In the genomic region with DNA sequence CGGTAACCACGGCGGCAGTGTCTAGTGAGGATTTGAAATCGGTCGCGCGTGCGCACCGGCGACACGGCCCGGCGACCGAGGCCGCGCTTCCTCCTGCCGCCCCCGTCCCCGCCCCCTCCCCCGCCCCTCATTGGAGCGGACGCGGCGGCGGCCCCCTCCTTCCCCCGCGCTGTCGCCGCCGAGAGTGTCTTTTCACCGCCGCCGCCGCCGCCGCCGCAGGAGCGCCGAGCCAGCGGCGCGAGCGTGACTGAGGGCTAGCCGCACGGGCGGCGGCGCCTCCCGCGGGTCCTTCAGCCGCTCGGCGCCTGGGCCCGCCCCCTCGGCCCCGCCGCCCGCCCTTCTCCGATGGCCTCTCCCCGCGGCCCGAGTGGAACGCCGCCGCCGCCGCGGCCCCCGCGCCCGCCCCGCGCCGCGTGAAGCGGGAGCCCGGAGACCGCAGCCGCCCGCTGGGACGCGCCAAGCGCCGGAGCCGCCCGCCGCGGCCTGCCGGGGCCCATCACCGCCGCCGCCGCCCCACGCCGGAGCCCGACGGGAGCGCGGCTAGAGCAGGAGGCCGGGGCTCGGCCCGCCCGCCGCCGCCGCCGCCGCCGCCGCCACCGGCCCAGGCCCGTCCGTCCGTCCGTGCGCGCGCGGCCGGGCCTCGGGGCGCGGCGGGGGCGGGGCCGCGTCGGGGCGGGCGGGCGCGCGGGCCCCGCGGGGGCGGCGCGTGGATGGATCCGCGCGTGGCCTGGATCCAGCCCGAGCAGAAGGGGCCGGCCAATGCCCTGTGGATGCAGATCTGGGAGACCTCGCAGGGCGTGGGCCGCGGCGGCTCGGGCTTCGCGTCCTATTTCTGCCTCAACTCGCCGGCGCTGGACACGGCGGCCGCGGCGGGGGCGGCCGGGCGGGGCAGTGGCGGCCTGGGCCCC, we compare ENCODE assay signal across 8 cellular contexts. TPM values are rescaled to one million over a fixed set of nuclear protein-coding genes. Genes with fewer than 3 reads are reported as not detected.
DNase-seq lines count a peak whose midpoint lies in the region; ATAC-seq, FAIRE-seq and TF ChIP-seq lines count a peak whose summit lies in the region.

TSS of gene TENT4A (plus strand) at position 159 of the 908 bp plus-strand sequence. CDS start at position 711, 552 bp downstream.

- intact Hi-C loops in A673 (cut with micrococcal nuclease; ENCODE audit: unreplicated experiment) = no loop called here
- intact Hi-C loops in esophagus muscularis mucosa (cut with DNase I) = loop anchor here (2.0 kb wide), 1 partner anchor 81 kb away; the partner anchor contains the start of genes NSUN2 and SRD5A1

- peak within 1 kb of the TSS; percentile 94 for H3K27ac ChIP-seq in A673 (ENCODE audit: low read depth, low read length, poor library complexity, severe bottlenecking)
- H3K27ac ChIP-seq in esophagus muscularis mucosa (replicated peaks in 1 of 4) = peak within 1 kb of the TSS; percentile 96 to 99 (median 98)

- no peak for TF ChIP-seq EP300 in esophagus muscularis mucosa (IDR thresholded peaks at IDR 0.05)

- no peaks in the 10 kb centered on the region for H3K27me3 Mint-ChIP-seq in naive B cell

- H3K9me3 ChIP-seq in A673 (ENCODE audit: low read depth, low read length, poor library complexity, severe bottlenecking) (no peaks in the 10 kb centered on the region), esophagus muscularis mucosa (no peaks in the 10 kb centered on the region)

- no peak for TF ChIP-seq POLR2A in esophagus muscularis mucosa (IDR thresholded peaks at IDR 0.05; ENCODE audit: low read depth)

- H3K4me1 ChIP-seq in A673 (ENCODE audit: insufficient read depth, low read length, poor library complexity, severe bottlenecking) (peaks cover 8% of the 10 kb centered on the region), esophagus muscularis mucosa (peaks cover 37 to 50% (median 48%) of the 10 kb centered on the region in 4 donors)

- H3K4me3 Mint-ChIP-seq in naive B cell = peak within 1 kb of the TSS; percentile 79 to 96 (median 91)

- H3K4me1 Mint-ChIP-seq in naive B cell = peaks cover 31 to 48% (median 47%) of the 10 kb centered on the region in 3 donors

- DNase-seq in A673 (ENCODE audit: low spot score) (no peak), GM18507 (ENCODE audit: extremely low spot score, insufficient read length, low read depth) (peak; percentile 97), esophagus muscularis mucosa (ENCODE audit: extremely low spot score) (peak; percentile 37), naive B cell (peak; percentile 9), midbrain (lab: John Stamatoyannopoulos, UW) (no peak), dedifferentiated amniotic fluid mesenchymal stem cell (ENCODE audit: extremely low spot score) (no peak)

- WGBS in esophagus muscularis mucosa = 2% methylated on average over 28 of the region's 163 CpGs

- ATAC-seq in HG03175 (IDR thresholded peaks at IDR 0.05; ENCODE audit: unreplicated experiment) (peak; percentile 12), naive B cell (ENCODE audit: low read depth in 2 of 2) (peak; percentile 2)

- H3K27ac Mint-ChIP-seq in naive B cell = peak within 1 kb of the TSS; percentile 76 to 98 (median 90)

- no peaks in the 10 kb centered on the region for H3K27me3 ChIP-seq in A673 (replicated peaks; ENCODE audit: insufficient read depth, low read depth, low read length, poor library complexity)
- H3K27me3 ChIP-seq in esophagus muscularis mucosa = no peaks in the 10 kb centered on the region

- no peaks in the 10 kb centered on the region for H3K36me3 Mint-ChIP-seq in naive B cell

- H3K9me3 Mint-ChIP-seq in naive B cell = no peaks in the 10 kb centered on the region

- H3K36me3 ChIP-seq in A673 (ENCODE audit: insufficient read depth, low read length, poor library complexity, severe bottlenecking) (peaks cover 2% of the 10 kb centered on the region), esophagus muscularis mucosa (no peaks in the 10 kb centered on the region)

- no peak for TF ChIP-seq CTCF in A673 (conservative IDR thresholded peaks at IDR 0.05; ENCODE audit: low read depth, low read length)
- TF ChIP-seq CTCF in WI38 (IDR thresholded peaks at IDR 0.05; ENCODE audit: low read depth, low read length) = no peak
- no peak for TF ChIP-seq CTCF in esophagus muscularis mucosa (IDR thresholded peaks at IDR 0.05)

- CTCF ChIA-PET in A673 (lab: Charles Lee) = no interaction called here

- H3K4me3 ChIP-seq in A673 (ENCODE audit: low read depth, low read length, poor library complexity, severe bottlenecking) = peak within 1 kb of the TSS; percentile 80
- peak within 1 kb of the TSS; percentile 78 for H3K4me3 ChIP-seq in WI38 (ENCODE audit: low read depth, low read length)
- H3K4me3 ChIP-seq in esophagus muscularis mucosa = peak within 1 kb of the TSS; percentile 71 to 85 (median 74)

- BruUV-seq in A673 (replicated peaks; lab: Mats Ljungman, UMichigan) = no TSS peak

- FAIRE-seq in GM18507 (lab: Jason Lieb, UNC) = no peak

- POLR2A ChIA-PET in A673 (lab: Charles Lee; ENCODE audit: low non-redundant PET) = no interaction called here

RNA-seq across cellular contexts. Expression of gene TENT4A, which starts in this region (rescaled TPM):
- 51.7 and 57.1 TPM in 2 replicates for total RNA-seq in A673 (2021)
- total RNA-seq in esophagus muscularis mucosa = 10 to 100 TPM; 17.0 to 21.9 (median 20.1) TPM
- 1 to 10 TPM in 3 of 6 donors, under 1 TPM in 3; 0.04 to 2.0 (median 0.96) TPM for polyA plus RNA-seq in naive B cell (ENCODE audit: low read depth in 6 of 6)

Comparison
In these comparisons a context has a peak if more than half of its experiments do, and no peak if none do; other contexts are left out.
1. DNase-seq: peak in GM18507 (single experiment), esophagus muscularis mucosa (single experiment) and naive B cell (single experiment); none in A673 (single experiment), midbrain (single experiment) and dedifferentiated amniotic fluid mesenchymal stem cell (single experiment).
2. Peak in every context shown above with its lines, with median percentiles within 50 percentile points of each other: H3K4me3 ChIP-seq.